22 cellular contexts compared by ENCODE assay signal in genomic region chr6:130962951-130963350, GRCh38.
"Had no signal": no experiment of that assay in that cellular context is flagged by ENCODE, and none has a peak within 500 bp of the region (broad histone marks: within the 10 kb centered on the region; RNA-seq: fewer than 3 reads in every experiment).

No MANE protein-coding gene starts in this region.

- ATAC-seq: effector memory CD8-positive, alpha-beta T cell had no signal

- H3K36me3 ChIP-seq: adrenal gland, breast epithelium, left ventricle myocardium inferior, suprapubic skin had no signal

- H3K4me1 ChIP-seq: breast epithelium had no signal

- H3K27me3 Mint-ChIP-seq: effector memory CD8-positive, alpha-beta T cell; stimulated activated naive CD8-positive, alpha-beta T cell treated with anti-CD3 and anti-CD28 coated beads, Interleukin-15, Interleukin-2, amounts not matched to agents 100 ng/mL and 50 ng/mL, for 24 hours had no signal

- DNase-seq: activated CD4-positive, alpha-beta T cell treated with anti-CD3 and anti-CD28 coated beads, Interleukin-2, amount 50 U/mL, for 1 hour; activated CD4-positive, CD25-positive, alpha-beta regulatory T cell treated with anti-CD3 and anti-CD28 coated beads, Interleukin-2, amount 50 U/mL, for 72 hours; activated CD8-positive, alpha-beta memory T cell treated with anti-CD3 and anti-CD28 coated beads, Interleukin-2, amount 50 U/mL, for 4 hours; activated effector memory CD4-positive, alpha-beta T cell treated with Interleukin-2 at 50 U/mL for 16 hours; activated naive CD4-positive, alpha-beta T cell treated with anti-CD3 and anti-CD28 coated beads, Interleukin-2, amount 50 U/mL, for 16 hours; activated T-cell treated with anti-CD3 and anti-CD28 coated beads, Interleukin-2, amount 50 U/mL, for 48 hours; effector memory CD8-positive, alpha-beta T cell; foreskin melanocyte; kidney; left ventricle myocardium inferior; mammary epithelial cell; midbrain; occipital lobe; posterior cingulate gyrus; stimulated activated CD4-positive, alpha-beta T cell treated with anti-CD3 and anti-CD28 coated beads, Interleukin-2, amount 100 ng/mL, for 24 hours; trophoblast cell had no signal

- H3K4me3 ChIP-seq: adrenal gland, breast epithelium, left ventricle myocardium inferior, suprapubic skin had no signal

- H3K9me3 ChIP-seq: adrenal gland, breast epithelium, left ventricle myocardium inferior, suprapubic skin had no signal

- H3K27ac ChIP-seq: adrenal gland, breast epithelium, left ventricle myocardium inferior, suprapubic skin, VCaP had no signal

- H3K9me3 Mint-ChIP-seq: effector memory CD8-positive, alpha-beta T cell; stimulated activated naive CD8-positive, alpha-beta T cell treated with anti-CD3 and anti-CD28 coated beads, Interleukin-15, Interleukin-2, amounts not matched to agents 100 ng/mL and 50 ng/mL, for 24 hours; T-helper 1 cell treated with Interleukin-12 subunit alpha and Interleukin-12 subunit beta and Interleukin-4 antibody, amounts not matched to agents 30 μg/mL and 1 μg/mL, for 36 hours had no signal

- H3K27me3 ChIP-seq: adrenal gland, breast epithelium, suprapubic skin had no signal

- H3K4me3 Mint-ChIP-seq: effector memory CD8-positive, alpha-beta T cell; stimulated activated naive CD8-positive, alpha-beta T cell treated with anti-CD3 and anti-CD28 coated beads, Interleukin-15, Interleukin-2, amounts not matched to agents 100 ng/mL and 50 ng/mL, for 24 hours; T-helper 1 cell treated with Interleukin-12 subunit alpha and Interleukin-12 subunit beta and Interleukin-4 antibody, amounts not matched to agents 30 μg/mL and 1 μg/mL, for 36 hours had no signal

- H3K27ac Mint-ChIP-seq: effector memory CD8-positive, alpha-beta T cell; stimulated activated naive CD8-positive, alpha-beta T cell treated with anti-CD3 and anti-CD28 coated beads, Interleukin-15, Interleukin-2, amounts not matched to agents 100 ng/mL and 50 ng/mL, for 24 hours; T-helper 1 cell treated with Interleukin-12 subunit alpha and Interleukin-12 subunit beta and Interleukin-4 antibody, amounts not matched to agents 30 μg/mL and 1 μg/mL, for 36 hours had no signal
